Comparison of ENCODE assay signal across 23 cellular contexts in genomic region chr3:125134952-125135351, GRCh38.
"Had no signal": no experiment of that assay in that cellular context is flagged by ENCODE, and none has a peak within 500 bp of the region (broad histone marks: within the 10 kb centered on the region; RNA-seq: fewer than 3 reads in every experiment).

No MANE protein-coding gene starts in this region.

- H3K9me3 ChIP-seq: breast epithelium, mucosa of descending colon, ovary, right lobe of liver, transverse colon had no signal

- H3K4me3 Mint-ChIP-seq: activated CD8-positive, alpha-beta memory T cell treated with anti-CD3 and anti-CD28 coated beads, Interleukin-2, amount 10 ng/mL, durations not matched to agents 7 days and 5 days; activated CD8-positive, alpha-beta T cell treated with anti-CD3 and anti-CD28 coated beads, Interleukin-2, amount 10 ng/mL, durations not matched to agents 7 days and 5 days; immature natural killer cell; memory B cell; nephron progenitor cell had no signal

- H3K9me3 Mint-ChIP-seq: activated T-helper 2 cell treated with anti-CD3 and anti-CD28 coated beads, Interferon-gamma antibody, Interleukin-2, Interleukin-4, amounts not matched to agents 10 μg/mL and 5 μg/mL and 100 μg/mL, durations not matched to agents 14 hours and 24 hours and 36 hours; immature natural killer cell; nephron progenitor cell had no signal

- DNase-seq: activated CD4-positive, alpha-beta T cell treated with anti-CD3 and anti-CD28 coated beads, Interleukin-2, amount 50 U/mL, for 1 hour; activated CD8-positive, alpha-beta memory T cell treated with anti-CD3 and anti-CD28 coated beads, Interleukin-2, amount 10 ng/mL, durations not matched to agents 7 days and 5 days; activated CD8-positive, alpha-beta T cell treated with anti-CD3 and anti-CD28 coated beads, Interleukin-2, amount 10 ng/mL, durations not matched to agents 7 days and 5 days; activated T-cell treated with anti-CD3 and anti-CD28 coated beads, Interleukin-2, amount 50 U/mL, for 48 hours; central memory CD4-positive, alpha-beta T cell; foreskin fibroblast; head of caudate nucleus; hypothalamus; immature natural killer cell; mucosa of descending colon; nephron progenitor cell; ovary; right lobe of liver; stimulated activated CD4-positive, alpha-beta T cell treated with anti-CD3 and anti-CD28 coated beads, Interleukin-2, amount 100 ng/mL, for 48 hours; stimulated activated naive CD4-positive, alpha-beta T cell treated with Interleukin-2 at 50 U/mL for 16 hours; T-helper 2 cell; transverse colon had no signal

- H3K4me1 ChIP-seq: breast epithelium, right lobe of liver had no signal

- H3K36me3 ChIP-seq: breast epithelium, ovary, right lobe of liver, transverse colon had no signal

- H3K27me3 ChIP-seq: breast epithelium, ovary, right lobe of liver, transverse colon had no signal

- ATAC-seq: activated CD8-positive, alpha-beta memory T cell treated with anti-CD3 and anti-CD28 coated beads, Interleukin-2, amount 10 ng/mL, durations not matched to agents 7 days and 5 days; activated CD8-positive, alpha-beta T cell treated with anti-CD3 and anti-CD28 coated beads, Interleukin-2, amount 10 ng/mL, durations not matched to agents 7 days and 5 days; activated naive CD4-positive, alpha-beta T cell treated with anti-CD3 and anti-CD28 coated beads, Interleukin-2, amount 50 U/mL, for 72 hours; mucosa of descending colon; right lobe of liver had no signal

- H3K27ac Mint-ChIP-seq: activated CD8-positive, alpha-beta memory T cell treated with anti-CD3 and anti-CD28 coated beads, Interleukin-2, amount 10 ng/mL, durations not matched to agents 7 days and 5 days; activated CD8-positive, alpha-beta T cell treated with anti-CD3 and anti-CD28 coated beads, Interleukin-2, amount 10 ng/mL, durations not matched to agents 7 days and 5 days; activated naive CD4-positive, alpha-beta T cell treated with anti-CD3 and anti-CD28 coated beads, Interleukin-2, amount 50 U/mL, for 72 hours; activated T-helper 2 cell treated with anti-CD3 and anti-CD28 coated beads, Interferon-gamma antibody, Interleukin-2, Interleukin-4, amounts not matched to agents 10 μg/mL and 5 μg/mL and 100 μg/mL, durations not matched to agents 14 hours and 24 hours and 36 hours; immature natural killer cell; memory B cell; nephron progenitor cell; progenitor cell of endocrine pancreas had no signal

- H3K36me3 Mint-ChIP-seq: activated naive CD4-positive, alpha-beta T cell treated with anti-CD3 and anti-CD28 coated beads, Interleukin-2, amount 50 U/mL, for 72 hours; immature natural killer cell; memory B cell had no signal

- H3K27me3 Mint-ChIP-seq: memory B cell had no signal

- H3K27ac ChIP-seq: epithelial cell of prostate, ovary, right lobe of liver, transverse colon had no signal

- H3K4me3 ChIP-seq: breast epithelium, mucosa of descending colon, ovary, right lobe of liver, transverse colon had no signal
